ENCODE assay signal across 13 cellular contexts in genomic region chr16:920722-921121, GRCh38. TPM values are rescaled to one million over a fixed set of nuclear protein-coding genes. Genes with fewer than 3 reads are reported as not detected.
DNase-seq lines count a peak whose midpoint lies in the region; ATAC-seq, FAIRE-seq and TF ChIP-seq lines count a peak whose summit lies in the region.
"Had no signal": no experiment of that assay in that cellular context is flagged by ENCODE, and none has a peak within 500 bp of the region (broad histone marks: within the 10 kb centered on the region; RNA-seq: fewer than 3 reads in every experiment).

No MANE protein-coding gene starts in this region.

- peaks cover 9% of the 10 kb centered on the region for H3K4me1 ChIP-seq in smooth muscle cell (ENCODE audit: low read depth)
- H3K4me1 ChIP-seq: SJSA1 had no signal

- no peak for ATAC-seq in GM21515 (IDR thresholded peaks at IDR 0.05; ENCODE audit: unreplicated experiment)
- ATAC-seq in GM18867 (IDR thresholded peaks at IDR 0.05; ENCODE audit: unreplicated experiment): no peak
- ATAC-seq: activated CD8-positive, alpha-beta T cell treated with anti-CD3 and anti-CD28 coated beads, Interleukin-2, amount 10 ng/mL, durations not matched to agents 7 days and 5 days had no signal

- no peaks in the 10 kb centered on the region for H3K36me3 ChIP-seq in smooth muscle cell (ENCODE audit: low read depth)
- H3K36me3 ChIP-seq: SJSA1 had no signal

- no peaks in the 10 kb centered on the region for H3K27me3 ChIP-seq in smooth muscle cell (ENCODE audit: low read depth)
- H3K27me3 ChIP-seq: SJSA1 had no signal

- 37% methylated on average over 18 of the region's 18 CpGs for WGBS in smooth muscle cell (ENCODE audit: low lambda C conversion rate)

- TF ChIP-seq CTCF in brain (conservative IDR thresholded peaks at IDR 0.05) (no peak), smooth muscle cell (IDR thresholded peaks at IDR 0.05; ENCODE audit: borderline replicate concordance, insufficient read depth, poor library complexity, severe bottlenecking) (no peak), D721Med (IDR thresholded peaks at IDR 0.05; ENCODE audit: insufficient read depth, missing control alignments) (no peak)

- H3F3A ChIP-seq in smooth muscle cell (ENCODE audit: low read depth): peaks cover 15% of the 10 kb centered on the region

- peak overlapping the region; percentile 35 for H3K4me2 ChIP-seq in smooth muscle cell

- H3K9me3 ChIP-seq in smooth muscle cell (replicated peaks; ENCODE audit: low read depth): no peaks in the 10 kb centered on the region
- H3K9me3 ChIP-seq: SJSA1 had no signal

- H2AFZ ChIP-seq in smooth muscle cell (ENCODE audit: low read depth): no peak overlapping the region

- peaks cover 9% of the 10 kb centered on the region for H3K79me2 ChIP-seq in smooth muscle cell (ENCODE audit: low read depth)

- H3K9ac ChIP-seq in smooth muscle cell (ENCODE audit: low read depth): no peak overlapping the region

- no peak overlapping the region for H3K4me3 Mint-ChIP-seq in brain
- H3K4me3 Mint-ChIP-seq: activated CD8-positive, alpha-beta T cell treated with anti-CD3 and anti-CD28 coated beads, Interleukin-2, amount 10 ng/mL, durations not matched to agents 7 days and 5 days; H9 had no signal

- peak overlapping the region; percentile 73 for H3K27ac ChIP-seq in smooth muscle cell (ENCODE audit: low read depth)
- H3K27ac ChIP-seq: SJSA1 had no signal

- H3K27me3 Mint-ChIP-seq in brain: no peaks in the 10 kb centered on the region

- in situ Hi-C loops in KBM-7 (cut with MboI; ENCODE audit: low pct_unique_long_range_greater_than_20kb, low sequenced_read_pairs): no loop called here

- FAIRE-seq in D721Med (lab: Jason Lieb, UNC): no peak

- H3K27ac Mint-ChIP-seq in brain: peak overlapping the region; percentile 6 to 94 (median 26)
- H3K27ac Mint-ChIP-seq: activated CD8-positive, alpha-beta T cell treated with anti-CD3 and anti-CD28 coated beads, Interleukin-2, amount 10 ng/mL, durations not matched to agents 7 days and 5 days had no signal

- peaks cover 9 to 36% (median 19%) of the 10 kb centered on the region in 5 experiments for H3K9me3 Mint-ChIP-seq in brain

- peaks cover 54% of the 10 kb centered on the region for H3K36me3 Mint-ChIP-seq in brain

- H3K4me1 Mint-ChIP-seq in brain: peaks cover 15% of the 10 kb centered on the region

- peaks cover 7% of the 10 kb centered on the region for H4K20me1 ChIP-seq in smooth muscle cell (ENCODE audit: low read depth)

- no peak overlapping the region for H3K4me3 ChIP-seq in smooth muscle cell
- H3K4me3 ChIP-seq: SJSA1 had no signal

- DNase-seq in DMS 273 (lab: John Stamatoyannopoulos, UW; ENCODE audit: unreplicated experiment): peak; percentile 74
- peak; percentile 37 for DNase-seq in iris pigment epithelial cell (ENCODE audit: low read depth)
- peak; percentile 27 for DNase-seq in smooth muscle cell (lab: John Stamatoyannopoulos, UW; ENCODE audit: unreplicated experiment)
- no peak for DNase-seq in KBM-7
- no peak for DNase-seq in D721Med (ENCODE audit: insufficient read length, low spot score)
- DNase-seq: activated CD8-positive, alpha-beta T cell treated with anti-CD3 and anti-CD28 coated beads, Interleukin-2, amount 10 ng/mL, durations not matched to agents 7 days and 5 days; DMS79 treated with DMSO at 0.1 percent for 48 hours; H9; NCI-H2029 treated with DMSO at 0.1 percent for 48 hours had no signal

RNA-seq across cellular contexts. Expression of gene LMF1, which starts 50.1 kb away (rescaled TPM):
- polyA plus RNA-seq in brain (ENCODE audit: insufficient read depth, low read depth, low replicate concordance) (21.5 TPM), smooth muscle cell (29.8 and 33.2 TPM in 2 replicates)
- 17.1 and 25.3 TPM in 2 replicates for total RNA-seq in smooth muscle cell

Comparison
In these comparisons a context has a peak if more than half of its experiments do, and no peak if none do; other contexts are left out.
1. DNase-seq: peak in DMS 273 (single experiment), iris pigment epithelial cell (single experiment) and smooth muscle cell (single experiment); none in KBM-7 (single experiment) and D721Med (single experiment).